Comparison of ENCODE assay signal across 15 cellular contexts in genomic region chr10:58359541-58359940, GRCh38.
"Had no signal": no experiment of that assay in that cellular context is flagged by ENCODE, and none has a peak within 500 bp of the region (broad histone marks: within the 10 kb centered on the region; RNA-seq: fewer than 3 reads in every experiment).

No MANE protein-coding gene starts in this region.

- DNase-seq: activated CD4-positive, alpha-beta T cell treated with anti-CD3 and anti-CD28 coated beads, Interleukin-2, amount 10 ng/mL, durations not matched to agents 7 days and 5 days; activated T-cell treated with anti-CD3 and anti-CD28 coated beads, Interleukin-2, amount 50 U/mL, for 1 hour; anterior cingulate cortex; body of pancreas; heart left ventricle; islet precursor cell; left cardiac atrium; retina; stimulated activated CD4-positive, alpha-beta T cell treated with anti-CD3 and anti-CD28 coated beads, Interleukin-4, amount 100 ng/mL, for 4 hours; stimulated activated naive CD8-positive, alpha-beta T cell treated with anti-CD3 and anti-CD28 coated beads, Interleukin-15, amount 100 ng/mL, for 72 hours; tibial artery had no signal

- H3K4me3 Mint-ChIP-seq: activated CD4-positive, alpha-beta T cell treated with anti-CD3 and anti-CD28 coated beads, Interleukin-2, amount 10 ng/mL, durations not matched to agents 7 days and 5 days; neural crest cell; stimulated activated naive CD8-positive, alpha-beta T cell treated with anti-CD3 and anti-CD28 coated beads, Interleukin-15, amount 100 ng/mL, for 72 hours; T-helper 2 cell treated with Interferon-gamma antibody and Interleukin-4, amounts not matched to agents 5 μg/mL and 100 μg/mL, for 36 hours had no signal

- H3K27me3 ChIP-seq: body of pancreas, heart left ventricle, tibial artery had no signal

- H3K27ac ChIP-seq: body of pancreas, epithelial cell of prostate, tibial artery had no signal

- ATAC-seq: body of pancreas; left cardiac atrium; SK-N-SH treated with all-trans-retinoic acid at 6 μM for 48 hours; stimulated activated naive CD8-positive, alpha-beta T cell treated with anti-CD3 and anti-CD28 coated beads, Interleukin-15, amount 100 ng/mL, for 72 hours had no signal

- H3K9me3 ChIP-seq: body of pancreas, heart left ventricle, tibial artery had no signal

- H3K27ac Mint-ChIP-seq: activated CD4-positive, alpha-beta T cell treated with anti-CD3 and anti-CD28 coated beads, Interleukin-2, amount 10 ng/mL, durations not matched to agents 7 days and 5 days; T-helper 2 cell treated with Interferon-gamma antibody and Interleukin-4, amounts not matched to agents 5 μg/mL and 100 μg/mL, for 36 hours had no signal

- H3K4me3 ChIP-seq: body of pancreas, heart left ventricle, tibial artery had no signal

- H3K9me3 Mint-ChIP-seq: activated CD4-positive, alpha-beta T cell treated with anti-CD3 and anti-CD28 coated beads, Interleukin-2, amount 10 ng/mL, durations not matched to agents 7 days and 5 days; neural crest cell; stimulated activated naive CD8-positive, alpha-beta T cell treated with anti-CD3 and anti-CD28 coated beads, Interleukin-15, amount 100 ng/mL, for 72 hours; T-helper 2 cell treated with Interferon-gamma antibody and Interleukin-4, amounts not matched to agents 5 μg/mL and 100 μg/mL, for 36 hours had no signal

- H3K27me3 Mint-ChIP-seq: activated CD4-positive, alpha-beta T cell treated with anti-CD3 and anti-CD28 coated beads, Interleukin-2, amount 10 ng/mL, durations not matched to agents 7 days and 5 days; stimulated activated naive CD8-positive, alpha-beta T cell treated with anti-CD3 and anti-CD28 coated beads, Interleukin-15, amount 100 ng/mL, for 72 hours had no signal
